ENCODE assay signal across 1 cellular context in genomic region chr10:112895292-112895691, GRCh38.
TF ChIP-seq lines count a peak whose summit lies in the region.

No MANE protein-coding gene starts in this region.

TF ChIP-seq in HEK293, 187 proteins besides CTCF, POLR2A, EP300 and RAD21 (continued from another document):
- TF ChIP-seq, protein P1, sequence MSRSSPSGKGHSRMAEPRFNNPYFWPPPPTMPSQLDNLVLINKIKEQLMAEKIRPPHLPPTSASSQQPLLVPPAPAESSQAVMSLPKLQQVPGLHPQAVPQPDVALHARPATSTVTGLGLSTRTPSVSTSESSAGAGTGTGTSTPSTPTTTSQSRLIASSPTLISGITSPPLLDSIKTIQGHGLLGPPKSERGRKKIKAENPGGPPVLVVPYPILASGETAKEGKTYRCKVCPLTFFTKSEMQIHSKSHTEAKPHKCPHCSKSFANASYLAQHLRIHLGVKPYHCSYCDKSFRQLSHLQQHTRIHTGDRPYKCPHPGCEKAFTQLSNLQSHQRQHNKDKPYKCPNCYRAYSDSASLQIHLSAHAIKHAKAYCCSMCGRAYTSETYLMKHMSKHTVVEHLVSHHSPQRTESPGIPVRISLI (tag by site-specific recombination; IDR thresholded peaks at IDR 0.05), result no peak
- TF ChIP-seq ZNF629 (tag by site-specific recombination; IDR thresholded peaks at IDR 0.05) (no peak), ZBTB7A (tag by site-specific recombination; IDR thresholded peaks at IDR 0.05; ENCODE audit: low read depth) (no peak), OVOL3 (tag by site-specific recombination; IDR thresholded peaks at IDR 0.05) (no peak), GLI2 (tag by site-specific recombination; IDR thresholded peaks at IDR 0.05; ENCODE audit: borderline replicate concordance, low read depth) (no peak), ZNF658 (tag by site-specific recombination; IDR thresholded peaks at IDR 0.05) (no peak), ZNF501 (tag by site-specific recombination; IDR thresholded peaks at IDR 0.05) (no peak), ZNF26 (tag by site-specific recombination; IDR thresholded peaks at IDR 0.05) (no peak), ZNF621 (tag by site-specific recombination; IDR thresholded peaks at IDR 0.05) (no peak), GLIS1 (tag by site-specific recombination; IDR thresholded peaks at IDR 0.05) (peak; percentile 79), ZNF544 (tag by site-specific recombination; IDR thresholded peaks at IDR 0.05) (no peak), ZNF791 (tag by site-specific recombination; IDR thresholded peaks at IDR 0.05) (no peak), ZNF2 (tag by site-specific recombination; IDR thresholded peaks at IDR 0.05) (no peak), AEBP2 (tag by site-specific recombination; IDR thresholded peaks at IDR 0.05; ENCODE audit: borderline replicate concordance) (no peak)
- TF ChIP-seq, protein P2, sequence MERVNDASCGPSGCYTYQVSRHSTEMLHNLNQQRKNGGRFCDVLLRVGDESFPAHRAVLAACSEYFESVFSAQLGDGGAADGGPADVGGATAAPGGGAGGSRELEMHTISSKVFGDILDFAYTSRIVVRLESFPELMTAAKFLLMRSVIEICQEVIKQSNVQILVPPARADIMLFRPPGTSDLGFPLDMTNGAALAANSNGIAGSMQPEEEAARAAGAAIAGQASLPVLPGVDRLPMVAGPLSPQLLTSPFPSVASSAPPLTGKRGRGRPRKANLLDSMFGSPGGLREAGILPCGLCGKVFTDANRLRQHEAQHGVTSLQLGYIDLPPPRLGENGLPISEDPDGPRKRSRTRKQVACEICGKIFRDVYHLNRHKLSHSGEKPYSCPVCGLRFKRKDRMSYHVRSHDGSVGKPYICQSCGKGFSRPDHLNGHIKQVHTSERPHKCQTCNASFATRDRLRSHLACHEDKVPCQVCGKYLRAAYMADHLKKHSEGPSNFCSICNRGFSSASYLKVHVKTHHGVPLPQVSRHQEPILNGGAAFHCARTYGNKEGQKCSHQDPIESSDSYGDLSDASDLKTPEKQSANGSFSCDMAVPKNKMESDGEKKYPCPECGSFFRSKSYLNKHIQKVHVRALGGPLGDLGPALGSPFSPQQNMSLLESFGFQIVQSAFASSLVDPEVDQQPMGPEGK (tag by site-specific recombination; IDR thresholded peaks at IDR 0.05), result no peak
